In the genomic region with DNA sequence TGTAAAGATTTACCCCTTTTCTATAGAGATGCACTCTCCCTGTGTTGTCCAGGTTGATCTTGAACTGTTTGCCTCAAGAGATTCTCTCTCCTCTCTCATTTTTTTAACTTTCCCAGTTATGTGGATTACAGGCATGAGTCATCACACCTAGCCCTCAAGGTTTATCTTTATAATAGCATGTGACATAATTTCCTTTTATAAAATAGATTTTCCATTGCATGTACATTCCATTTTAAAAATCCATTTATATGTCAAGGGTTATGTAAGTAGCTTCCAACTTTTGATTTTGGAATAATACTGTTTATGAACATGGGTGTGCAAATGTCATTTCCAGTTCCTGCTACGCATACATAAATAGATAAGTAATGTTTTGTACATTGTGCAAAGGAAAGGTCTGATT, we compare ENCODE assay signal across 1 cellular context.
TF ChIP-seq lines count a peak whose summit lies in the region.

No MANE protein-coding gene starts in this region.

TF ChIP-seq in K562, 482 proteins besides CTCF, POLR2A, EP300 and RAD21 (continued from another document):
- TF ChIP-seq JUND (IDR thresholded peaks at IDR 0.05; ENCODE audit: borderline replicate concordance, low read depth, low read length) (peak; percentile 56; the same call in 1 of the 2 replicates), JUND (tag; IDR thresholded peaks at IDR 0.05; ENCODE audit: borderline replicate concordance, low read depth, low read length) (peak; percentile 71; the same call in 2 of the 3 replicates), ELF4 (CRISPR knock-in tag; IDR thresholded peaks at IDR 0.05) (no peak), RBM15 (IDR thresholded peaks at IDR 0.05; ENCODE audit: insufficient read depth, low read length) (no peak), FOSL1 (tag; conservative IDR thresholded peaks at IDR 0.05) (peak; percentile 65)
- TF ChIP-seq, protein P1, sequence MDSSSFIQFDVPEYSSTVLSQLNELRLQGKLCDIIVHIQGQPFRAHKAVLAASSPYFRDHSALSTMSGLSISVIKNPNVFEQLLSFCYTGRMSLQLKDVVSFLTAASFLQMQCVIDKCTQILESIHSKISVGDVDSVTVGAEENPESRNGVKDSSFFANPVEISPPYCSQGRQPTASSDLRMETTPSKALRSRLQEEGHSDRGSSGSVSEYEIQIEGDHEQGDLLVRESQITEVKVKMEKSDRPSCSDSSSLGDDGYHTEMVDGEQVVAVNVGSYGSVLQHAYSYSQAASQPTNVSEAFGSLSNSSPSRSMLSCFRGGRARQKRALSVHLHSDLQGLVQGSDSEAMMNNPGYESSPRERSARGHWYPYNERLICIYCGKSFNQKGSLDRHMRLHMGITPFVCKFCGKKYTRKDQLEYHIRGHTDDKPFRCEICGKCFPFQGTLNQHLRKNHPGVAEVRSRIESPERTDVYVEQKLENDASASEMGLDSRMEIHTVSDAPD (CRISPR knock-in tag; IDR thresholded peaks at IDR 0.05), result no peak
